In the genomic region with DNA sequence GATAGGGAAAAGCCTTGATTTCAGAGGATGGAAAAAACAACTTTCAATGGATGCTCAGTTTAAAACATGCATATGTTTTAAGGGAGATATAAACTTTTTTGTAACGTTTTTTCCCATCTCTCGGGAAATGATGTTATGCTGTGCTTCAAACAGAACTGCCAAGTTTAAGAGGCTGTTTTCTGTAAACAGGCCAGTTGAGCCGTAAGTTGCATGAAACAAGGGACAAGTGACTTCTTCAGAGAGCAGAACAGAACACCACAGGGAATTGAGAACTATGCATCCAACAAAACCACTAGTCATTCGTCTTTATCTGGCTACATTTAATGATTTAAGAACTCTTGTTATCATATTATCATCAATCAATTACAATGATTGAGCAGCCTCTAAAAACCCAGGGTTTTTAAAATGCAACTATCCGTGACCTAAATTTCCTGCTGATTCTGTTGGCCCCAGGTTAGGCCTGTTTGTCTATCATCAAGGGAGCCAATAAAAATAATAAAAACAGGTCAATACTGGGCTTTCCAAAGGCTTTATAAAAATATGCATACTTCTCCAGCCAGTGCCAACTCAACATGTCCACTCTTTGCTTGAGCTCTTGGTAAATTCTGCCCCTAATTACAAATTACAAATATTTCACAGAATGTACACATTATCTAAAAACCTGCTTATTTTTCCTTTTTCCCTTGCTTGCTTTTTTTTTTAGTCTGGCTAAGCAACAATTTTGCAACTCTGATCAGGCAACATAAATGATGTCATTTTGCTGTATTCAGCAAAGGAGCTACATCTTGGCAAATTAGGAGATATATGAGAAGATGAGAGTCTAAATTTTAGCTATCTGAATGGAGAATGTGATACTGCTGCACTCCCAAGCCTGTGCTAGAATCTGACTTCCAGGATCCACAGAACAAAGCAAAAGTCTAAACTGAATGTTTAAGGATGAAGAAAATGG, we compare ENCODE assay signal across 15 cellular contexts.
DNase-seq lines count a peak whose midpoint lies in the region; ATAC-seq and TF ChIP-seq lines count a peak whose summit lies in the region.
"Had no signal": no experiment of that assay in that cellular context is flagged by ENCODE, and none has a peak within 500 bp of the region (broad histone marks: within the 10 kb centered on the region; RNA-seq: fewer than 3 reads in every experiment).

No MANE protein-coding gene starts in this region.

- H2BK12ac ChIP-seq in mesenchymal stem cell (ENCODE audit: low read length in 2 of 2), result no peak overlapping the region

- no peak overlapping the region for H3K14ac ChIP-seq in mesenchymal stem cell (ENCODE audit: low read length in 2 of 2)

- no peak for TF ChIP-seq CTCF in fibroblast of the aortic adventitia (IDR thresholded peaks at IDR 0.05; ENCODE audit: insufficient read depth, low read length)

- H3K4me3 ChIP-seq in GM23248 (no peak overlapping the region), fibroblast of the aortic adventitia (ENCODE audit: low read depth, low read length) (no peak overlapping the region), mesenchymal stem cell (ENCODE audit: insufficient read depth in 1 of 2, low read depth in 1 of 2, low read length in 2 of 2) (no peak overlapping the region), H7 (ENCODE audit: insufficient read depth, low read depth, low read length) (no peak overlapping the region)

- H3K4me2 ChIP-seq in GM23248 (ENCODE audit: unreplicated experiment), result no peak overlapping the region
- no peak overlapping the region for H3K4me2 ChIP-seq in mesenchymal stem cell (ENCODE audit: low read length, poor library complexity, severe bottlenecking)

- H3K79me1 ChIP-seq in mesenchymal stem cell (replicated peaks; ENCODE audit: low read length, poor library complexity, severe bottlenecking), result peaks cover 1% of the 10 kb centered on the region

- no peak overlapping the region for H3K4ac ChIP-seq in mesenchymal stem cell (ENCODE audit: low read depth in 1 of 2, low read length in 2 of 2)

- H2BK5ac ChIP-seq in mesenchymal stem cell (ENCODE audit: low read depth, low read length, poor library complexity, severe bottlenecking), result no peak overlapping the region

- H3F3A ChIP-seq in GM23248 (ENCODE audit: insufficient read depth), result no peaks in the 10 kb centered on the region; the same call in 1 of the 2 replicates

- no peak overlapping the region for H2AK5ac ChIP-seq in mesenchymal stem cell (ENCODE audit: low read length, severe bottlenecking)

- 35 to 45% methylated on average over 5 of the region's 5 CpGs for WGBS in GM23248 (ENCODE audit: low coverage in 1 of 2, low lambda C conversion rate in 2 of 2, missing lambda C conversion rate in 2 of 2), 2 experiments
- WGBS in mesenchymal stem cell, result 39% methylated on average over 5 of the region's 5 CpGs

- in situ Hi-C loops in GM23248 (cut with MboI), result no loop called here

- H3K18ac ChIP-seq in mesenchymal stem cell (ENCODE audit: low read depth in 1 of 2, low read length in 2 of 2), result no peak overlapping the region

- H4K8ac ChIP-seq in mesenchymal stem cell (ENCODE audit: low read length), result no peak overlapping the region

- no peak overlapping the region for H2BK15ac ChIP-seq in mesenchymal stem cell (ENCODE audit: low read depth, poor library complexity, severe bottlenecking)

- H3K79me2 ChIP-seq in GM23248 (ENCODE audit: insufficient read depth), result no peaks in the 10 kb centered on the region

- intact Hi-C loops in posterior cingulate gyrus (cut with DNase I), result no loop called here

- peak; percentile 26 for DNase-seq in GM23248
- DNase-seq in NCI-H146 treated with DMSO at 0.1 percent for 48 hours (lab: John Stamatoyannopoulos, UW; ENCODE audit: unreplicated experiment), result peak; percentile 46
- peak; percentile 22 for DNase-seq in fibroblast of the aortic adventitia (ENCODE audit: low read depth)
- no peak for DNase-seq in mesenchymal stem cell
- DNase-seq in SKM-1 (lab: John Stamatoyannopoulos, UW; ENCODE audit: unreplicated experiment), result no peak
- no peak for DNase-seq in posterior cingulate gyrus
- DNase-seq in H7, result no peak
- DNase-seq: ACHN; Calu3; CD4-positive, alpha-beta T cell; DMS53; NCI-H1417; NCI-H2029 treated with DMSO at 0.1 percent for 48 hours; NCI-H774 had no signal

- no peak overlapping the region for H2BK120ac ChIP-seq in mesenchymal stem cell (ENCODE audit: low read depth, low read length)

- H3K27ac ChIP-seq in GM23248 (no peak overlapping the region), mesenchymal stem cell (ENCODE audit: low read length, poor library complexity, severe bottlenecking) (no peak overlapping the region)

- no peak overlapping the region for H4K91ac ChIP-seq in mesenchymal stem cell (ENCODE audit: low read length)

- H3K9me3 ChIP-seq in GM23248 (ENCODE audit: low read depth) (no peaks in the 10 kb centered on the region), mesenchymal stem cell (ENCODE audit: control insufficient read depth, low read length) (no peaks in the 10 kb centered on the region)

- no peaks in the 10 kb centered on the region for H4K20me1 ChIP-seq in GM23248 (ENCODE audit: insufficient read depth)

- no peaks in the 10 kb centered on the region for H3K9me2 ChIP-seq in GM23248 (ENCODE audit: insufficient read depth)

- H3K9ac ChIP-seq in GM23248, result no peak overlapping the region
- peak overlapping the region; percentile 25 for H3K9ac ChIP-seq in mesenchymal stem cell (ENCODE audit: low read length)

- H3K4me1 ChIP-seq in GM23248 (ENCODE audit: insufficient read depth) (peaks cover 7% of the 10 kb centered on the region), mesenchymal stem cell (ENCODE audit: control insufficient read depth, insufficient read depth, low read depth, low read length) (no peaks in the 10 kb centered on the region)

- H3K27me3 ChIP-seq in GM23248 (replicated peaks; ENCODE audit: insufficient read depth), result no peaks in the 10 kb centered on the region
- H3K27me3 ChIP-seq in mesenchymal stem cell (ENCODE audit: control insufficient read depth in 1 of 2, insufficient read depth in 1 of 2, low read length in 2 of 2), result no peaks in the 10 kb centered on the region
- no peaks in the 10 kb centered on the region for H3K27me3 ChIP-seq in H7 (ENCODE audit: control insufficient read depth, insufficient read depth, low read length)

- no peak overlapping the region for H3K23ac ChIP-seq in mesenchymal stem cell (ENCODE audit: low read length in 2 of 2)

- H2AFZ ChIP-seq in GM23248 (no peak overlapping the region), mesenchymal stem cell (ENCODE audit: low read depth, low read length) (no peak overlapping the region)

- ATAC-seq in GM19397 (IDR thresholded peaks at IDR 0.05; ENCODE audit: unreplicated experiment), result no peak

- H3K36me3 ChIP-seq in GM23248 (ENCODE audit: low read depth), result no peaks in the 10 kb centered on the region
- no peaks in the 10 kb centered on the region for H3K36me3 ChIP-seq in mesenchymal stem cell (ENCODE audit: control insufficient read depth in 1 of 2, insufficient read depth in 2 of 2, low read depth in 1 of 2, low read length in 2 of 2)
- no peaks in the 10 kb centered on the region for H3K36me3 ChIP-seq in H7 (replicated peaks; ENCODE audit: control insufficient read depth, insufficient read depth, low read length)

Comparison
In these comparisons a context has a peak if more than half of its experiments do, and no peak if none do; other contexts are left out.
1. DNase-seq: peak in GM23248 (single experiment), NCI-H146 treated with DMSO at 0.1 percent for 48 hours (single experiment) and fibroblast of the aortic adventitia (single experiment); none in mesenchymal stem cell (single experiment), SKM-1 (single experiment), posterior cingulate gyrus (0 of 10) and H7 (single experiment).